ENCODE assay signal across 11 cellular contexts in the genomic region with DNA sequence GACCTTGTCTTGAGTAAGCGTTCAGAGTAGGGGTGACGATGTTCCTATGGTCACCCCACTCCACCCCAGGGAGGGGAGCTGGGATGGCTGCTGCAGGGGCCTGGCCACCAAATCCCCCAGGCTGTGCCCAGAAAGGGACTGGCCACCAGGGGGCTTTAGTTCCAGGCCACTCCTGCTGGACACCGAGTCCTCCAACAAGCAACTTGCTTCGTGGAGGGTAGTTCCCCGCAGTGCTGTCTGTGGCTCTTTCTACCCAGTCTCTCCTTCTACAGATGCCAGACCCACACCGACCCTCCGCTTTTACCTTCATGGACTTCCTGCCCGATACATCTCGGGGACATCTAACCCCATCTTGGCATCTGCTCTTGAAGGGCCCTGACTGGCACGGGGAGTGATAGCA. TPM values are rescaled to one million over a fixed set of nuclear protein-coding genes. Genes with fewer than 3 reads are reported as not detected.
DNase-seq lines count a peak whose midpoint lies in the region; ATAC-seq and TF ChIP-seq lines count a peak whose summit lies in the region.
"Had no signal": no experiment of that assay in that cellular context is flagged by ENCODE, and none has a peak within 500 bp of the region (broad histone marks: within the 10 kb centered on the region; RNA-seq: fewer than 3 reads in every experiment).

No MANE protein-coding gene starts in this region.

- H3K9me3 ChIP-seq in mesenchymal stem cell (ENCODE audit: control insufficient read depth, low read length) = no peaks in the 10 kb centered on the region
- H3K9me3 ChIP-seq: adrenal gland had no signal

- no peak overlapping the region for H2BK12ac ChIP-seq in mesenchymal stem cell (ENCODE audit: low read length in 2 of 2)

- TF ChIP-seq CTCF in LNCaP clone FGC (IDR thresholded peaks at IDR 0.05; ENCODE audit: control insufficient read depth, extremely low read depth, insufficient read depth) = 0 out of 2 replicates have a peak, but pooled peaks have one; percentile 18

- DNase-seq in COR-L47 (lab: John Stamatoyannopoulos, UW) = peak; percentile 8
- DNase-seq in LNCaP clone FGC (ENCODE audit: low read depth) = no peak
- DNase-seq in dermis microvascular lymphatic vessel endothelial cell (ENCODE audit: low read depth in 2 of 2) = peak; percentile 31 to 61
- peak; percentile 28 for DNase-seq in mesenchymal stem cell
- DNase-seq in SIG-M5 (lab: John Stamatoyannopoulos, UW) = no peak
- DNase-seq: activated CD4-positive, CD25-positive, alpha-beta regulatory T cell had no signal

- H3K36me3 ChIP-seq in mesenchymal stem cell (ENCODE audit: control insufficient read depth in 1 of 2, insufficient read depth in 2 of 2, low read depth in 1 of 2, low read length in 2 of 2) = no peaks in the 10 kb centered on the region
- H3K36me3 ChIP-seq: adrenal gland had no signal

- H2BK5ac ChIP-seq in mesenchymal stem cell (ENCODE audit: low read depth, low read length, poor library complexity, severe bottlenecking) = no peak overlapping the region

- no peak overlapping the region for H2AK5ac ChIP-seq in mesenchymal stem cell (ENCODE audit: low read length, severe bottlenecking)

- no peak overlapping the region for H4K91ac ChIP-seq in mesenchymal stem cell (ENCODE audit: low read length)

- WGBS in mesenchymal stem cell = 88% methylated on average over 10 of the region's 10 CpGs

- no peak overlapping the region for H2BK120ac ChIP-seq in mesenchymal stem cell (ENCODE audit: low read depth, low read length)

- H3K4me3 ChIP-seq in LNCaP clone FGC (ENCODE audit: low read depth, low read length) (no peak overlapping the region), mesenchymal stem cell (ENCODE audit: insufficient read depth in 1 of 2, low read depth in 1 of 2, low read length in 2 of 2) (no peak overlapping the region)
- H3K4me3 ChIP-seq: adrenal gland had no signal

- ATAC-seq in GM19324 (IDR thresholded peaks at IDR 0.05; ENCODE audit: low FRiP score, unreplicated experiment) (no peak), HG03025 (IDR thresholded peaks at IDR 0.05; ENCODE audit: low FRiP score, unreplicated experiment) (no peak), GM18907 (IDR thresholded peaks at IDR 0.05; ENCODE audit: unreplicated experiment) (no peak)

- H3K27me3 ChIP-seq in mesenchymal stem cell (ENCODE audit: control insufficient read depth in 1 of 2, insufficient read depth in 1 of 2, low read length in 2 of 2) = peaks cover 46 to 70% of the 10 kb centered on the region in 2 experiments

- H3K4ac ChIP-seq in mesenchymal stem cell (ENCODE audit: low read depth in 1 of 2, low read length in 2 of 2) = no peak overlapping the region

- no peak overlapping the region for H3K14ac ChIP-seq in mesenchymal stem cell (ENCODE audit: low read length in 2 of 2)

- H3K4me1 ChIP-seq in mesenchymal stem cell (ENCODE audit: control insufficient read depth, insufficient read depth, low read depth, low read length) = peaks cover 8% of the 10 kb centered on the region

- H3K18ac ChIP-seq in mesenchymal stem cell (ENCODE audit: low read depth in 1 of 2, low read length in 2 of 2) = no peak overlapping the region

- no peak overlapping the region for H3K9ac ChIP-seq in mesenchymal stem cell (ENCODE audit: low read length)

- H2BK15ac ChIP-seq in mesenchymal stem cell (ENCODE audit: low read depth, poor library complexity, severe bottlenecking) = no peak overlapping the region

- no peak overlapping the region for H2AFZ ChIP-seq in mesenchymal stem cell (ENCODE audit: low read depth, low read length)

- no peak overlapping the region for H3K27ac ChIP-seq in mesenchymal stem cell (ENCODE audit: low read length, poor library complexity, severe bottlenecking)
- H3K27ac ChIP-seq: adrenal gland had no signal

- H3K4me2 ChIP-seq in mesenchymal stem cell (ENCODE audit: low read length, poor library complexity, severe bottlenecking) = no peak overlapping the region

- no peaks in the 10 kb centered on the region for H3K79me1 ChIP-seq in mesenchymal stem cell (replicated peaks; ENCODE audit: low read length, poor library complexity, severe bottlenecking)

- no peak overlapping the region for H3K23ac ChIP-seq in mesenchymal stem cell (ENCODE audit: low read length in 2 of 2)

- H4K8ac ChIP-seq in mesenchymal stem cell (ENCODE audit: low read length) = no peak overlapping the region

RNA-seq across cellular contexts. Expression of gene GABRP, which starts 35.7 kb away (rescaled TPM):
- total RNA-seq in dermis microvascular lymphatic vessel endothelial cell = 1.1 and 1.2 TPM in 2 replicates
- not detected for polyA plus RNA-seq in mesenchymal stem cell (2013, experiment 1 of 2)
- polyA plus RNA-seq in mesenchymal stem cell (2013, experiment 2 of 2) = not detected
- total RNA-seq: NCI-H460 had no signal

Comparison
In these comparisons a context has a peak if more than half of its experiments do, and no peak if none do; other contexts are left out.
1. DNase-seq: peak in COR-L47 (single experiment), dermis microvascular lymphatic vessel endothelial cell (2 of 2) and mesenchymal stem cell (single experiment); none in LNCaP clone FGC (single experiment) and SIG-M5 (single experiment).